8 cellular contexts compared by ENCODE assay signal in the genomic region with DNA sequence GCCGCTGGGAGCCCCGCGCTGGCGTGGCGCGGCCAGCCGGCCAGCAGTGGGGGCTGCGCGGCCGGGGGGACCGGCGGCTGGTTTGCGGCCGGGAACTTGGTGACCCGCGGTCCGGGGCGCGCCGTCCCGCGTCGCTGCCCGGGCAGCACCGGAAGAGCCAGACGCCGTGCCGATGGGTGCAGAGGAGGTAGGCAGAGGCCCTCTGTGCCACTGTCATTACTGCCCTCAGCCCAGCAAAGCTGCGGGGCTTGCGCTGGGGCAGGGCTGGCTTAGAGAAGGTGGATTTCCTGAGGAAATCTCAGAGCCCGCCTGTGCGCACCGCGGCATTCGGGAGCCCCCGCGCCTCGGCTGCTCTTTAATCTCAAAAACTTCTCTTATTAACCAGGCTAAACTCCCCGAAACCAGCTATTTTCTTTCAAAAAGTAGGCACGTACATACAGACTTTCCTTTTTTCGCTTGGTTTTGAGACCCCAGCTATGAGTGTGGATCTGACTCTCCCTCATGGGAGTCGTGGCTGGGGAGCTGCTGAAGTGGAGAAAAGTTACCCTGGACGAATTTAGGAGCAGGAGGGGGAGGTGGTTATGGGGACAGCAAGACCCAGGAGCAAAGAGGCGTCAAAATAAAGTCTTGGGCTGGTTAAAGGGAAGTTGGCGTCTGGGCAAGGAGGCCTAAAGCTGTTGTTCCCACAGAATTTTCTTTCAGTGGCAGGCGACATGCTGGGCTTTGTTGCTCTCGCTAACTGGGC. TPM values are rescaled to one million over a fixed set of nuclear protein-coding genes. Genes with fewer than 3 reads are reported as not detected.
DNase-seq lines count a peak whose midpoint lies in the region; ATAC-seq and TF ChIP-seq lines count a peak whose summit lies in the region.

No MANE protein-coding gene starts in this region.

- H3K4me3 Mint-ChIP-seq in activated T-cell treated with anti-CD3 and anti-CD28 coated beads, Interleukin-2, amount 50 U/mL, for 72 hours: peak overlapping the region; percentile 87 to 92
- H3K4me3 Mint-ChIP-seq in natural killer cell treated with Interleukin-12 subunit alpha and Interleukin-12 subunit beta and Interleukin-15 and Interleukin-18, amount 100 ng/mL, for 72 hours: peak overlapping the region; percentile 90

- peaks cover 65% of the 10 kb centered on the region for H3K4me1 ChIP-seq in vagina

- H3K27ac Mint-ChIP-seq in activated T-cell treated with anti-CD3 and anti-CD28 coated beads, Interleukin-2, amount 50 U/mL, for 72 hours: peak overlapping the region; percentile 95
- peak overlapping the region; percentile 93 to 96 for H3K27ac Mint-ChIP-seq in natural killer cell treated with Interleukin-12 subunit alpha and Interleukin-12 subunit beta and Interleukin-15 and Interleukin-18, amount 100 ng/mL, for 72 hours

- H3K36me3 ChIP-seq in vagina: no peaks in the 10 kb centered on the region

- intact Hi-C loops in vagina (cut with DNase I): loop anchor here (5.0 kb wide), 1 partner anchor 100 kb away; no protein-coding TSS in a partner anchor

- no peak for TF ChIP-seq CTCF in GM12865 (IDR thresholded peaks at IDR 0.05; ENCODE audit: insufficient read depth, low read depth, low read length, missing control alignments)
- TF ChIP-seq CTCF in fibroblast of pulmonary artery (IDR thresholded peaks at IDR 0.05; ENCODE audit: low read length, missing control alignments): no peak
- no peak for TF ChIP-seq CTCF in vagina (IDR thresholded peaks at IDR 0.05)

- no peak for TF ChIP-seq POLR2A in vagina (IDR thresholded peaks at IDR 0.05)

- H3K9me3 ChIP-seq in vagina: no peaks in the 10 kb centered on the region

- peaks cover 9 to 14% of the 10 kb centered on the region in 2 donors for H3K36me3 Mint-ChIP-seq in activated T-cell treated with anti-CD3 and anti-CD28 coated beads, Interleukin-2, amount 50 U/mL, for 72 hours (ENCODE audit: insufficient read depth in 2 of 2)
- H3K36me3 Mint-ChIP-seq in natural killer cell treated with Interleukin-12 subunit alpha and Interleukin-12 subunit beta and Interleukin-15 and Interleukin-18, amount 100 ng/mL, for 72 hours: peaks cover 18% of the 10 kb centered on the region

- ATAC-seq in HG02642 (IDR thresholded peaks at IDR 0.05; ENCODE audit: poor library complexity, unreplicated experiment) (peak; percentile 17), HG03565 (IDR thresholded peaks at IDR 0.05; ENCODE audit: unreplicated experiment) (no peak)
- peak; percentile 61 to 64 for ATAC-seq in activated T-cell treated with anti-CD3 and anti-CD28 coated beads, Interleukin-2, amount 50 U/mL, for 72 hours (replicated peaks in 1 of 2)
- ATAC-seq in natural killer cell treated with Interleukin-12 subunit alpha and Interleukin-12 subunit beta and Interleukin-15 and Interleukin-18, amount 100 ng/mL, for 72 hours: peak; percentile 66 to 69

- H3K4me1 Mint-ChIP-seq in activated T-cell treated with anti-CD3 and anti-CD28 coated beads, Interleukin-2, amount 50 U/mL, for 72 hours (ENCODE audit: low read depth): peaks cover 58% of the 10 kb centered on the region
- H3K4me1 Mint-ChIP-seq in natural killer cell treated with Interleukin-12 subunit alpha and Interleukin-12 subunit beta and Interleukin-15 and Interleukin-18, amount 100 ng/mL, for 72 hours (ENCODE audit: low read depth in 2 of 2): peaks cover 54 to 63% of the 10 kb centered on the region in 2 donors

- H3K27me3 Mint-ChIP-seq in activated T-cell treated with anti-CD3 and anti-CD28 coated beads, Interleukin-2, amount 50 U/mL, for 72 hours (ENCODE audit: low read depth): no peaks in the 10 kb centered on the region
- no peaks in the 10 kb centered on the region for H3K27me3 Mint-ChIP-seq in natural killer cell treated with Interleukin-12 subunit alpha and Interleukin-12 subunit beta and Interleukin-15 and Interleukin-18, amount 100 ng/mL, for 72 hours

- H3K4me3 ChIP-seq in GM12865 (ENCODE audit: low read depth, low read length) (peak overlapping the region; percentile 61), fibroblast of pulmonary artery (replicated peaks; ENCODE audit: low read depth, low read length) (peak overlapping the region; percentile 96), vagina (peak overlapping the region; percentile 92 to 93)

- no peaks in the 10 kb centered on the region for H3K27me3 ChIP-seq in vagina

- H3K9me3 Mint-ChIP-seq in activated T-cell treated with anti-CD3 and anti-CD28 coated beads, Interleukin-2, amount 50 U/mL, for 72 hours: no peaks in the 10 kb centered on the region
- no peaks in the 10 kb centered on the region for H3K9me3 Mint-ChIP-seq in natural killer cell treated with Interleukin-12 subunit alpha and Interleukin-12 subunit beta and Interleukin-15 and Interleukin-18, amount 100 ng/mL, for 72 hours

- H3K27ac ChIP-seq in vagina: peak overlapping the region; percentile 97

- peak; percentile 61 for DNase-seq in GM12865 (ENCODE audit: low read depth)
- DNase-seq in NCI-H2171 treated with DMSO at 0.1 percent for 48 hours (lab: John Stamatoyannopoulos, UW): peak; percentile 33
- peak; percentile 53 to 65 for DNase-seq in activated T-cell treated with anti-CD3 and anti-CD28 coated beads, Interleukin-2, amount 50 U/mL, for 72 hours
- DNase-seq in fibroblast of pulmonary artery (ENCODE audit: low read depth): no peak
- DNase-seq in natural killer cell treated with Interleukin-12 subunit alpha and Interleukin-12 subunit beta and Interleukin-15 and Interleukin-18, amount 100 ng/mL, for 72 hours (ENCODE audit: low spot score): peak; percentile 67
- no peak for DNase-seq in vagina (ENCODE audit: extremely low spot score in 2 of 2)

RNA-seq across cellular contexts. Expression of a gene that starts 0.8 kb away (rescaled TPM):
- total RNA-seq in activated T-cell treated with anti-CD3 and anti-CD28 coated beads, Interleukin-2, amount 50 U/mL, for 72 hours: 10 to 100 TPM; 60.3 to 73.8 TPM
- 100 to 1,000 TPM; 111 to 139 TPM for total RNA-seq in natural killer cell treated with Interleukin-12 subunit alpha and Interleukin-12 subunit beta and Interleukin-15 and Interleukin-18, amount 100 ng/mL, for 72 hours
- total RNA-seq in vagina: 36.6 TPM

RNA-seq across cellular contexts. Expression of a gene that starts 37.5 kb away (rescaled TPM):
- not detected for total RNA-seq in activated T-cell treated with anti-CD3 and anti-CD28 coated beads, Interleukin-2, amount 50 U/mL, for 72 hours
- total RNA-seq in natural killer cell treated with Interleukin-12 subunit alpha and Interleukin-12 subunit beta and Interleukin-15 and Interleukin-18, amount 100 ng/mL, for 72 hours: not detected
- total RNA-seq in vagina: not detected

Comparison
In these comparisons a context has a peak if more than half of its experiments do, and no peak if none do; other contexts are left out.
1. DNase-seq: peak in GM12865 (single experiment), NCI-H2171 treated with DMSO at 0.1 percent for 48 hours (single experiment), activated T-cell treated with anti-CD3 and anti-CD28 coated beads, Interleukin-2, amount 50 U/mL, for 72 hours (2 of 2) and natural killer cell treated with Interleukin-12 subunit alpha and Interleukin-12 subunit beta and Interleukin-15 and Interleukin-18, amount 100 ng/mL, for 72 hours (single experiment); none in fibroblast of pulmonary artery (single experiment) and vagina (0 of 2).
2. Peak in every context shown above with its lines, with median percentiles within 50 percentile points of each other: H3K4me3 ChIP-seq.